Comparison of ENCODE assay signal across 22 cellular contexts in the genomic region with DNA sequence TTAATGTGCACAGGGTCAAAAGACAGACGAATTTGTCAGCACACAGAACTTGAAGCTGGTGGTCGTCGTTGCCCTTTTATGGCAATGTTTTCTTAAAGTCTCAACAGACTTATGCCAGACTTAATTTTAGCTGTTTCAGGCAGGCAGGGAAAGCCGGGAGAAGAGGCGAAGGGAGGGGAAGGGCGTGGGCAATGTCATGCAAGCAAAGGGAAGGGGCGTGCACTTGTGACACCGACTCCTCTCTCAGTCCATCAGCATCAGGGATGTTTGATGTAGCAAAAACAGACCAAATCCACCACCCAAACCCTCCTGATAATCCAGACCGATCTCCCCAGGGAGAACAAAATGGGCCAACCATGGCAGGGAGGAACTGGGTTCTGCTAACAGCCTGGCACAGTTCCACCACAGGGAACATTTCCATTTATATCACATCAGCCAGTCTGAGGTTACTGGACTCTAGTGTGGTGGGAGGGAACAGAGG.
DNase-seq lines count a peak whose midpoint lies in the region; ATAC-seq, FAIRE-seq and TF ChIP-seq lines count a peak whose summit lies in the region.
"Had no signal": no experiment of that assay in that cellular context is flagged by ENCODE, and none has a peak within 500 bp of the region (broad histone marks: within the 10 kb centered on the region; RNA-seq: fewer than 3 reads in every experiment).

No MANE protein-coding gene starts in this region.

- no peaks in the 10 kb centered on the region for H3K27me3 Mint-ChIP-seq in T-cell
- H3K27me3 Mint-ChIP-seq: naive B cell; stimulated activated naive B cell treated with anti-CD40 and anti-IgM and Interleukin-4, amounts not matched to agents 10 μg/mL and 1 μg/mL and 100 μg/mL, for 72 hours had no signal

- POLR2A ChIA-PET in T-cell (lab: Charles Lee), result interaction anchor here in 1 of 2 donors (0.5 kb wide), 1 partner anchor 39 kb away, joined by 3 read pairs; no protein-coding TSS in a partner anchor

- H3K9me3 ChIP-seq in kidney (ENCODE audit: control insufficient read depth in 1 of 2, low read length in 2 of 2) (no peaks in the 10 kb centered on the region), thoracic aorta (no peaks in the 10 kb centered on the region)
- H3K9me3 ChIP-seq: Peyer's patch had no signal

- peaks cover 6 to 7% (median 7%) of the 10 kb centered on the region in 3 donors for H3K4me1 Mint-ChIP-seq in T-cell

- ATAC-seq in thoracic aorta (ENCODE audit: insufficient number of reproducible peaks, low FRiP score, low read depth) (peak; percentile 11), GM19351 (IDR thresholded peaks at IDR 0.05; ENCODE audit: unreplicated experiment) (no peak), T-cell (replicated peaks in 1 of 4) (no peak)
- ATAC-seq: activated T-cell treated with anti-CD3 and anti-CD28 coated beads, Interleukin-2, amount 50 U/mL, for 4 hours; stimulated activated naive B cell treated with anti-CD40 and anti-IgM and Interleukin-4, amounts not matched to agents 10 μg/mL and 1 μg/mL and 100 μg/mL, for 72 hours had no signal

- H3K27ac ChIP-seq in kidney (ENCODE audit: low read depth in 2 of 2, low read length in 2 of 2), result peak overlapping the region; percentile 44 to 74
- H3K27ac ChIP-seq in thoracic aorta, result peak overlapping the region; percentile 81 to 82

- H3K4me3 ChIP-seq in choroid plexus epithelial cell (ENCODE audit: low read depth, low read length) (no peak overlapping the region), kidney (ENCODE audit: low read length in 2 of 2) (no peak overlapping the region), thoracic aorta (peak overlapping the region; percentile 45)
- H3K4me3 ChIP-seq: Peyer's patch had no signal

- H3K9me3 Mint-ChIP-seq in T-cell, result peaks cover 0 to 4% (median 4%) of the 10 kb centered on the region in 3 donors

- no peak overlapping the region for H3K27ac Mint-ChIP-seq in T-cell
- H3K27ac Mint-ChIP-seq: naive B cell; stimulated activated naive B cell treated with anti-CD40 and anti-IgM and Interleukin-4, amounts not matched to agents 10 μg/mL and 1 μg/mL and 100 μg/mL, for 72 hours had no signal

- CTCF ChIA-PET in T-cell (lab: Charles Lee), result no interaction called here

- no peak for FAIRE-seq in kidney (lab: Jason Lieb, UNC)
- FAIRE-seq: frontal cortex had no signal

- H3K27me3 ChIP-seq in thoracic aorta (replicated peaks; ENCODE audit: insufficient read depth), result no peaks in the 10 kb centered on the region
- H3K27me3 ChIP-seq: Peyer's patch had no signal

- TF ChIP-seq CTCF in choroid plexus epithelial cell (conservative IDR thresholded peaks at IDR 0.05; ENCODE audit: low read depth, low read length) (no peak), kidney (IDR thresholded peaks at IDR 0.05; ENCODE audit: borderline replicate concordance, extremely low read depth, insufficient read depth) (no peak), thoracic aorta (IDR thresholded peaks at IDR 0.05) (no peak)

- intact Hi-C loops in kidney (cut with DNase I), result no loop called here

- H3K36me3 Mint-ChIP-seq in T-cell, result no peaks in the 10 kb centered on the region

- H3K4me3 Mint-ChIP-seq in T-cell, result no peak overlapping the region
- H3K4me3 Mint-ChIP-seq: activated T-cell treated with anti-CD3 and anti-CD28 coated beads, Interleukin-2, amount 50 U/mL, for 4 hours; naive B cell; stimulated activated naive B cell treated with anti-CD40 and anti-IgM and Interleukin-4, amounts not matched to agents 10 μg/mL and 1 μg/mL and 100 μg/mL, for 72 hours had no signal

- peak overlapping the region in 1 of 2 donors; percentile 34 for H3K9ac ChIP-seq in kidney (ENCODE audit: low read length in 2 of 2)

- H3K4me1 ChIP-seq in kidney (ENCODE audit: control insufficient read depth in 1 of 2, insufficient read depth in 1 of 2, low read depth in 1 of 2, low read length in 2 of 2), result peaks cover 6 to 7% of the 10 kb centered on the region in 2 donors
- peaks cover 26 to 52% of the 10 kb centered on the region in 2 donors for H3K4me1 ChIP-seq in thoracic aorta (ENCODE audit: control insufficient read depth in 1 of 2, low read depth in 2 of 2)

- H3K36me3 ChIP-seq in kidney (ENCODE audit: control insufficient read depth in 1 of 2, insufficient read depth in 2 of 2, low read length in 2 of 2) (no peaks in the 10 kb centered on the region), thoracic aorta (no peaks in the 10 kb centered on the region)
- H3K36me3 ChIP-seq: Peyer's patch had no signal

- DNase-seq in HS-27A (ENCODE audit: low read depth) (peak; percentile 31), choroid plexus epithelial cell (ENCODE audit: low read depth) (peak; percentile 62), kidney (no peak), thoracic aorta (ENCODE audit: low spot score) (peak; percentile 35), T-helper 1 cell (no peak), islet precursor cell (no peak), T-cell (no peak)
- DNase-seq: activated CD4-positive, alpha-beta T cell treated with anti-CD3 and anti-CD28 coated beads, Interleukin-2, amount 50 U/mL, for 1 hour; activated T-cell treated with anti-CD3 and anti-CD28 coated beads, Interleukin-2, amount 50 U/mL, for 4 hours; amygdala; effector memory CD4-positive, alpha-beta T cell; GF-D8; KBM-7; kidney glomerular epithelial cell; naive B cell; NCI-H524; Peyer's patch; retina; stimulated activated CD4-positive, alpha-beta T cell treated with anti-CD3 and anti-CD28 coated beads, Interleukin-2, amount 100 ng/mL, for 48 hours; stimulated activated naive B cell treated with anti-CD40 and anti-IgM and Interleukin-4, amounts not matched to agents 10 μg/mL and 1 μg/mL and 100 μg/mL, for 72 hours had no signal

Comparison
In these comparisons a context has a peak if more than half of its experiments do, and no peak if none do; other contexts are left out.
1. DNase-seq: peak in HS-27A (single experiment), choroid plexus epithelial cell (single experiment) and thoracic aorta (single experiment); none in kidney (single experiment), T-helper 1 cell (0 of 5), islet precursor cell (single experiment) and T-cell (0 of 34).